In the genomic region with DNA sequence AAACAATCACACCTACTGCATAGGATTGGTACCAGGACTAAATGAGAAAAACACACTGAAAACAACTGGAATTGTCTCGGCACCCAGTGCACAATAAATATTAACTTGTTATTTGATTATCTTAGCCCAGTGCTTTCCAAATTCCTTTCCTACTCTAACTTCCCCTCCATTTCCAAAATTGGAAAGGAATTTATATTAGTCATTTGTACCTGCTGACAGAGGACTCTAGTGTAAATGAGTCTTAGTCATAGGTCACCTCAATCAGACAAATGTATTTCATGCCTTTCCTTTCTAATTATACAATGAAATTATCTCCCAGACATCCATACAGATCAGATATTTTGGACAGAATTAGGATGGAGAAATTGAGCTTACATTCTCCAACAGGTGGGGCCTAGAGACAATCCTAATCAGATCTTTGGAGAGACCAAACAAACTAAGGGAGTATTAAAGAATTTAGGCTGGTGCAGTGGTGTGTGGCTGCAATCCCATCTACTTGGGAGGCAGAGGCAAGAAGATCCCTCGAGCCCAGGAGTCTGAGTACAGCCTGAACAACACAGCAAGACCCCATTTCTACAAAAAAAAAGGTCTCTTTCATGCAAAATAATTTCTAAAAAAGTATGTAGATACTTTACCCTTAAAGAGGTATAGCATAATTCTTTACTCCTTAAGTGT, we compare ENCODE assay signal across 14 cellular contexts. TPM values are rescaled to one million over a fixed set of nuclear protein-coding genes. Genes with fewer than 3 reads are reported as not detected.
DNase-seq lines count a peak whose midpoint lies in the region; ATAC-seq, FAIRE-seq and TF ChIP-seq lines count a peak whose summit lies in the region.
"Had no signal": no experiment of that assay in that cellular context is flagged by ENCODE, and none has a peak within 500 bp of the region (broad histone marks: within the 10 kb centered on the region; RNA-seq: fewer than 3 reads in every experiment).

No MANE protein-coding gene starts in this region.

- intact Hi-C loops in psoas muscle (cut with DNase I) = no loop called here
- intact Hi-C loops in ovary (cut with DNase I) = no loop called here

- H3K27ac Mint-ChIP-seq in astrocyte (ENCODE audit: unreplicated experiment) = no peak overlapping the region
- H3K27ac Mint-ChIP-seq: effector memory CD8-positive, alpha-beta T cell; natural killer cell; stimulated activated memory B cell treated with anti-CD40 and anti-IgM and Interleukin-4, amounts not matched to agents 10 μg/mL and 1 μg/mL and 100 μg/mL, for 72 hours had no signal

- H3K9me3 ChIP-seq in astrocyte (ENCODE audit: insufficient read depth, low read depth, low read length) (no peaks in the 10 kb centered on the region), cardiac muscle cell (ENCODE audit: low read depth) (no peaks in the 10 kb centered on the region), psoas muscle (no peaks in the 10 kb centered on the region), ovary (no peaks in the 10 kb centered on the region)

- peaks cover 17% of the 10 kb centered on the region for H3K4me1 Mint-ChIP-seq in astrocyte (ENCODE audit: low read depth, unreplicated experiment)
- H3K4me1 Mint-ChIP-seq: natural killer cell; stimulated activated memory B cell treated with anti-CD40 and anti-IgM and Interleukin-4, amounts not matched to agents 10 μg/mL and 1 μg/mL and 100 μg/mL, for 72 hours had no signal

- no peak overlapping the region for H3K4me3 Mint-ChIP-seq in astrocyte (ENCODE audit: unreplicated experiment)
- H3K4me3 Mint-ChIP-seq: effector memory CD8-positive, alpha-beta T cell; natural killer cell; stimulated activated memory B cell treated with anti-CD40 and anti-IgM and Interleukin-4, amounts not matched to agents 10 μg/mL and 1 μg/mL and 100 μg/mL, for 72 hours had no signal

- H3K4me1 ChIP-seq in astrocyte (ENCODE audit: insufficient read depth, low read length) (peaks cover 11% of the 10 kb centered on the region), cardiac muscle cell (ENCODE audit: low read depth) (peaks cover 23% of the 10 kb centered on the region), psoas muscle (peaks cover 32% of the 10 kb centered on the region), ovary (ENCODE audit: insufficient read depth) (peaks cover 17% of the 10 kb centered on the region)

- no peak for TF ChIP-seq EP300 in ovary (IDR thresholded peaks at IDR 0.05)

- no peaks in the 10 kb centered on the region for H3K36me3 ChIP-seq in astrocyte (ENCODE audit: insufficient read depth, low read length)
- H3K36me3 ChIP-seq in cardiac muscle cell = no peaks in the 10 kb centered on the region
- no peaks in the 10 kb centered on the region for H3K36me3 ChIP-seq in psoas muscle (ENCODE audit: insufficient read depth in 1 of 2, low read depth in 1 of 2)
- no peaks in the 10 kb centered on the region for H3K36me3 ChIP-seq in ovary

- H4K20me1 ChIP-seq in astrocyte (ENCODE audit: insufficient read depth, low read length) = no peaks in the 10 kb centered on the region

- peaks cover 3% of the 10 kb centered on the region for H3K36me3 Mint-ChIP-seq in astrocyte (ENCODE audit: low read depth, unreplicated experiment)
- H3K36me3 Mint-ChIP-seq: natural killer cell; stimulated activated memory B cell treated with anti-CD40 and anti-IgM and Interleukin-4, amounts not matched to agents 10 μg/mL and 1 μg/mL and 100 μg/mL, for 72 hours had no signal

- peak overlapping the region; percentile 30 for H2AFZ ChIP-seq in astrocyte (ENCODE audit: low read depth, low read length)

- no peak for TF ChIP-seq POLR2A in ovary (IDR thresholded peaks at IDR 0.05)

- ATAC-seq in psoas muscle (peak; percentile 68 to 84 (median 76)), HG03139 (IDR thresholded peaks at IDR 0.05; ENCODE audit: unreplicated experiment) (no peak)
- ATAC-seq in stimulated activated naive CD8-positive, alpha-beta T cell treated with anti-CD3 and anti-CD28 coated beads, Interleukin-15, Interleukin-2, amounts not matched to agents 100 U/mL and 50 U/mL, for 24 hours = no peak
- ATAC-seq: effector memory CD8-positive, alpha-beta T cell; natural killer cell; stimulated activated memory B cell treated with anti-CD40 and anti-IgM and Interleukin-4, amounts not matched to agents 10 μg/mL and 1 μg/mL and 100 μg/mL, for 72 hours had no signal

- no peaks in the 10 kb centered on the region for H3K27me3 Mint-ChIP-seq in astrocyte (ENCODE audit: low read depth, unreplicated experiment)

- 34 to 44% (median 40%) methylated on average over 2 of the region's 2 CpGs for WGBS in psoas muscle, 3 donors
- 45 to 53% (median 46%) methylated on average over 2 of the region's 2 CpGs for WGBS in ovary, 3 donors

- H3K27me3 ChIP-seq in astrocyte (ENCODE audit: insufficient read depth, low read length) (no peaks in the 10 kb centered on the region), cardiac muscle cell (no peaks in the 10 kb centered on the region), psoas muscle (ENCODE audit: insufficient read depth in 3 of 3, low read length in 2 of 3) (no peaks in the 10 kb centered on the region), ovary (no peaks in the 10 kb centered on the region)

- H3K79me2 ChIP-seq in astrocyte (ENCODE audit: insufficient read depth, low read length) = peaks cover 26% of the 10 kb centered on the region

- FAIRE-seq in G401.6 (lab: Jason Lieb, UNC) (peak; percentile 98), astrocyte (lab: Jason Lieb, UNC) (no peak)

- peak overlapping the region; percentile 66 for H3K4me2 ChIP-seq in astrocyte (ENCODE audit: low read length)

- no peaks in the 10 kb centered on the region for H3K9me3 Mint-ChIP-seq in astrocyte (ENCODE audit: unreplicated experiment)
- H3K9me3 Mint-ChIP-seq: effector memory CD8-positive, alpha-beta T cell; natural killer cell; stimulated activated memory B cell treated with anti-CD40 and anti-IgM and Interleukin-4, amounts not matched to agents 10 μg/mL and 1 μg/mL and 100 μg/mL, for 72 hours had no signal

- H3K27ac ChIP-seq in astrocyte (ENCODE audit: low read depth, low read length) (no peak overlapping the region), cardiac muscle cell (peak overlapping the region; percentile 88), psoas muscle (peak overlapping the region; percentile 54), ovary (no peak overlapping the region)
- H3K27ac ChIP-seq: C4-2B had no signal

- no peak overlapping the region for H3K9ac ChIP-seq in astrocyte (ENCODE audit: low read length)

- H3K4me3 ChIP-seq in astrocyte (ENCODE audit: insufficient read depth, low read depth, low read length) (no peak overlapping the region), cardiac muscle cell (no peak overlapping the region), psoas muscle (no peak overlapping the region), ovary (no peak overlapping the region)

- TF ChIP-seq CTCF in astrocyte (IDR thresholded peaks at IDR 0.05; ENCODE audit: insufficient read depth, low read depth, low read length) (no peak), cardiac muscle cell (IDR thresholded peaks at IDR 0.05; ENCODE audit: low read depth, low read length) (no peak), psoas muscle (IDR thresholded peaks at IDR 0.05) (no peak), ovary (IDR thresholded peaks at IDR 0.05) (no peak)

- DNase-seq in astrocyte (ENCODE audit: low read depth) (peak; percentile 65), cardiac muscle cell (ENCODE audit: low read depth in 1 of 2, low spot score in 1 of 2) (peak in 1 of 2 donors; percentile 20), psoas muscle (no peak), ovary (no peak)
- DNase-seq in stimulated activated CD4-positive, alpha-beta T cell treated with anti-CD3 and anti-CD28 coated beads, Interleukin-4, amount 100 ng/mL, for 4 hours = no peak
- DNase-seq in stimulated activated naive CD8-positive, alpha-beta T cell treated with anti-CD3 and anti-CD28 coated beads, Interleukin-15, Interleukin-2, amounts not matched to agents 100 U/mL and 50 U/mL, for 24 hours = no peak
- DNase-seq: effector memory CD8-positive, alpha-beta T cell; natural killer cell; NCI-H1092 treated with DMSO at 0.1 percent for 48 hours; NCI-H774 had no signal

RNA-seq across cellular contexts. Expression of a gene that starts 10.1 kb away (rescaled TPM):
- 57.2 and 66.5 TPM in 2 replicates for total RNA-seq in astrocyte
- 17.0 and 18.3 TPM in 2 replicates for total RNA-seq in cardiac muscle cell
- polyA plus RNA-seq in cardiac muscle cell = 11.3 and 16.2 TPM in 2 replicates
- total RNA-seq in psoas muscle = 10 to 100 TPM; 26.9 to 59.0 (median 32.4) TPM
- polyA plus RNA-seq in psoas muscle = 10 to 100 TPM in 2 of 3 donors, 1 to 10 TPM in 1; 7.0 to 15.9 (median 13.4) TPM
- total RNA-seq in ovary = 100 to 1,000 TPM in 2 of 7 donors, 10 to 100 TPM in 5; 44.0 to 117 (median 91.4) TPM
- polyA plus RNA-seq in ovary = 10 to 100 TPM; 66.1 to 97.9 TPM

RNA-seq across cellular contexts. Expression of a gene that starts 38.4 kb away (rescaled TPM):
- total RNA-seq in astrocyte (not detected in 2 replicates), cardiac muscle cell (not detected in 2 replicates), psoas muscle (not detected), ovary (not detected)
- polyA plus RNA-seq in cardiac muscle cell (not detected in 2 replicates), psoas muscle (not detected), ovary (not detected)
- total RNA-seq: natural killer cell had no signal

Comparison
In these comparisons a context has a peak if more than half of its experiments do, and no peak if none do; other contexts are left out.
1. H3K27ac ChIP-seq: peak in cardiac muscle cell (single experiment) and psoas muscle (single experiment); none in astrocyte (single experiment) and ovary (0 of 2).
2. ATAC-seq: peak in psoas muscle (4 of 4); none in stimulated activated naive CD8-positive, alpha-beta T cell treated with anti-CD3 and anti-CD28 coated beads, Interleukin-15, Interleukin-2, amounts not matched to agents 100 U/mL and 50 U/mL, for 24 hours (single experiment) and HG03139 (single experiment).